In genomic region chr3:37997791-37998370, GRCh38 we compare ENCODE assay signal across 8 cellular contexts. TPM values are rescaled to one million over a fixed set of nuclear protein-coding genes. Genes with fewer than 3 reads are reported as not detected.
DNase-seq lines count a peak whose midpoint lies in the region; ATAC-seq and TF ChIP-seq lines count a peak whose summit lies in the region.

No MANE protein-coding gene starts in this region.

- peak overlapping the region; percentile 62 for H3K4me3 ChIP-seq in CD8-positive, alpha-beta memory T cell (ENCODE audit: low read length)
- peak overlapping the region in 3 of 10 donors; percentile 45 to 59 (median 48) for H3K4me3 ChIP-seq in heart right ventricle
- H3K4me3 ChIP-seq in rectal smooth muscle tissue (ENCODE audit: low read length), result no peak overlapping the region

- ATAC-seq in heart right ventricle, result peak in 2 of 8 donors; percentile 0

- H3K27ac ChIP-seq in CD8-positive, alpha-beta memory T cell (ENCODE audit: low read depth, low read length), result peak overlapping the region; percentile 74
- H3K27ac ChIP-seq in heart right ventricle (peak overlapping the region in 9 of 10 donors; percentile 85 to 95 (median 89)), rectal smooth muscle tissue (ENCODE audit: low read depth, low read length) (peak overlapping the region; percentile 85)

- peaks cover 13% of the 10 kb centered on the region for H3K36me3 ChIP-seq in CD8-positive, alpha-beta memory T cell (ENCODE audit: insufficient read depth, low read length)
- H3K36me3 ChIP-seq in heart right ventricle (peaks cover 0 to 36% (median 0%) of the 10 kb centered on the region in 9 donors), rectal smooth muscle tissue (ENCODE audit: control insufficient read depth, insufficient read depth, low read length) (peaks cover 13% of the 10 kb centered on the region)

- peaks cover 54 to 68% (median 63%) of the 10 kb centered on the region in 3 donors for H3K4me1 Mint-ChIP-seq in CD8-positive, alpha-beta memory T cell
- H3K4me1 Mint-ChIP-seq in activated CD4-positive, alpha-beta memory T cell treated with anti-CD3 and anti-CD28 coated beads, Interleukin-2, amount 10 ng/mL, durations not matched to agents 7 days and 5 days, result peaks cover 64% of the 10 kb centered on the region
- peaks cover 29% of the 10 kb centered on the region for H3K4me1 Mint-ChIP-seq in endothelial cell (ENCODE audit: unreplicated experiment)

- peak overlapping the region in 5 of 7 donors; percentile 71 to 86 (median 81) for H3K4me3 Mint-ChIP-seq in CD8-positive, alpha-beta memory T cell
- H3K4me3 Mint-ChIP-seq in activated CD4-positive, alpha-beta memory T cell treated with anti-CD3 and anti-CD28 coated beads, Interleukin-2, amount 10 ng/mL, durations not matched to agents 7 days and 5 days, result peak overlapping the region; percentile 59
- no peak overlapping the region for H3K4me3 Mint-ChIP-seq in endothelial cell (ENCODE audit: unreplicated experiment)

- POLR2A ChIA-PET in CD8-positive, alpha-beta memory T cell (lab: Charles Lee), result no interaction called here
- POLR2A ChIA-PET in activated CD4-positive, alpha-beta memory T cell treated with anti-CD3 and anti-CD28 coated beads, Interleukin-2, amount 10 ng/mL, durations not matched to agents 7 days and 5 days (lab: Charles Lee), result interaction anchor here (1.4 to 1.7 kb wide), 2 partner anchors 33 to 499 kb away, joined by 3 to 6 read pairs; partner anchors contain the start of gene EXOG

- no peaks in the 10 kb centered on the region for H3K9me3 ChIP-seq in CD8-positive, alpha-beta memory T cell (ENCODE audit: low read length)
- H3K9me3 ChIP-seq in heart right ventricle, result no peaks in the 10 kb centered on the region

- no peaks in the 10 kb centered on the region for H3K27me3 ChIP-seq in CD8-positive, alpha-beta memory T cell (ENCODE audit: insufficient read depth, low read length, poor library complexity, severe bottlenecking)
- H3K27me3 ChIP-seq in heart right ventricle (no peaks in the 10 kb centered on the region), rectal smooth muscle tissue (ENCODE audit: control insufficient read depth, insufficient read depth, low read length) (no peaks in the 10 kb centered on the region)

- H3K36me3 Mint-ChIP-seq in CD8-positive, alpha-beta memory T cell, result peaks cover 8 to 56% (median 11%) of the 10 kb centered on the region in 3 donors
- peaks cover 38% of the 10 kb centered on the region for H3K36me3 Mint-ChIP-seq in activated CD4-positive, alpha-beta memory T cell treated with anti-CD3 and anti-CD28 coated beads, Interleukin-2, amount 10 ng/mL, durations not matched to agents 7 days and 5 days (ENCODE audit: low read depth)
- H3K36me3 Mint-ChIP-seq in endothelial cell (ENCODE audit: low read depth, unreplicated experiment), result peaks cover 14% of the 10 kb centered on the region

- H3K4me1 ChIP-seq in CD8-positive, alpha-beta memory T cell (ENCODE audit: insufficient read depth, low read length), result peaks cover 54% of the 10 kb centered on the region
- peaks cover 0 to 52% (median 28%) of the 10 kb centered on the region in 9 donors for H3K4me1 ChIP-seq in heart right ventricle
- H3K4me1 ChIP-seq in rectal smooth muscle tissue (ENCODE audit: control insufficient read depth, insufficient read depth, low read length), result peaks cover 12% of the 10 kb centered on the region

- intact Hi-C loops in heart right ventricle (cut with DNase I), result loop anchor here in 1 of 10 donors (2.0 kb wide), 1 partner anchor 141 kb away; no protein-coding TSS in a partner anchor

- no peaks in the 10 kb centered on the region for H3K27me3 Mint-ChIP-seq in CD8-positive, alpha-beta memory T cell
- H3K27me3 Mint-ChIP-seq in activated CD4-positive, alpha-beta memory T cell treated with anti-CD3 and anti-CD28 coated beads, Interleukin-2, amount 10 ng/mL, durations not matched to agents 7 days and 5 days, result no peaks in the 10 kb centered on the region
- peaks cover 18% of the 10 kb centered on the region for H3K27me3 Mint-ChIP-seq in endothelial cell (ENCODE audit: unreplicated experiment)

- H3K27ac Mint-ChIP-seq in CD8-positive, alpha-beta memory T cell, result peak overlapping the region; percentile 24 to 98 (median 94)
- H3K27ac Mint-ChIP-seq in activated CD4-positive, alpha-beta memory T cell treated with anti-CD3 and anti-CD28 coated beads, Interleukin-2, amount 10 ng/mL, durations not matched to agents 7 days and 5 days, result peak overlapping the region; percentile 92
- H3K27ac Mint-ChIP-seq in endothelial cell (ENCODE audit: unreplicated experiment), result no peak overlapping the region

- TF ChIP-seq CTCF in heart right ventricle (IDR thresholded peaks at IDR 0.05) (no peak), endothelial cell (IDR thresholded peaks at IDR 0.05; ENCODE audit: unreplicated experiment) (no peak)

- CTCF ChIA-PET in CD8-positive, alpha-beta memory T cell (lab: Charles Lee), result interaction anchor here (1.2 to 1.7 kb wide), 5 partner anchors 17 to 41 kb away, joined by 3 to 9 read pairs (median 6); partner anchors contain the start of genes DLEC1 and PLCD1
- CTCF ChIA-PET in activated CD4-positive, alpha-beta memory T cell treated with anti-CD3 and anti-CD28 coated beads, Interleukin-2, amount 10 ng/mL, durations not matched to agents 7 days and 5 days (lab: Charles Lee), result interaction anchor here (0.8 to 2.4 kb wide), 12 partner anchors 11 to 499 kb away, joined by 3 to 13 read pairs (median 6); partner anchors contain the start of genes ACAA1, EXOG, OXSR1 and XYLB

- no peak overlapping the region for H3K9ac ChIP-seq in rectal smooth muscle tissue (ENCODE audit: low read length)

- H3K9me3 Mint-ChIP-seq in CD8-positive, alpha-beta memory T cell, result no peaks in the 10 kb centered on the region
- H3K9me3 Mint-ChIP-seq in activated CD4-positive, alpha-beta memory T cell treated with anti-CD3 and anti-CD28 coated beads, Interleukin-2, amount 10 ng/mL, durations not matched to agents 7 days and 5 days, result no peaks in the 10 kb centered on the region
- H3K9me3 Mint-ChIP-seq in endothelial cell (ENCODE audit: unreplicated experiment), result no peaks in the 10 kb centered on the region

- peak in 1 of 5 donors; percentile 46 for DNase-seq in CD8-positive, alpha-beta memory T cell
- no peak for DNase-seq in activated CD4-positive, alpha-beta memory T cell treated with anti-CD3 and anti-CD28 coated beads, Interleukin-2, amount 10 ng/mL, durations not matched to agents 7 days and 5 days
- DNase-seq in heart right ventricle (peak in 1 of 2 donors; percentile 28), AG20443 (ENCODE audit: low spot score) (no peak), hepatic stellate cell (ENCODE audit: low spot score) (no peak), OCI-M2 (lab: John Stamatoyannopoulos, UW; ENCODE audit: unreplicated experiment) (no peak), endothelial cell (ENCODE audit: low spot score) (no peak)

- 82 to 88% methylated on average over 6 of the region's 6 CpGs for WGBS in heart right ventricle, 2 donors

RNA-seq across cellular contexts. Expression of gene VILL, which starts 7.3 kb away (rescaled TPM):
- 10 to 100 TPM; 14.7 to 15.8 TPM for total RNA-seq in CD8-positive, alpha-beta memory T cell
- 16.8 TPM for polyA plus RNA-seq in CD8-positive, alpha-beta memory T cell
- total RNA-seq in activated CD4-positive, alpha-beta memory T cell treated with anti-CD3 and anti-CD28 coated beads, Interleukin-2, amount 10 ng/mL, durations not matched to agents 7 days and 5 days, result 10 to 100 TPM; 18.4 to 18.7 TPM
- total RNA-seq in heart right ventricle (1 to 10 TPM; 1.2 to 3.7 (median 2.1) TPM), endothelial cell (ENCODE audit: unreplicated experiment) (13.7 TPM)
- 1 to 10 TPM; 4.8 to 6.4 TPM for polyA plus RNA-seq in heart right ventricle

RNA-seq across cellular contexts. Expression of gene PLCD1, which starts 31.6 kb away (rescaled TPM):
- 10 to 100 TPM; 12.8 to 18.5 TPM for total RNA-seq in CD8-positive, alpha-beta memory T cell
- polyA plus RNA-seq in CD8-positive, alpha-beta memory T cell, result 36.4 TPM
- 10 to 100 TPM; 36.2 to 38.0 TPM for total RNA-seq in activated CD4-positive, alpha-beta memory T cell treated with anti-CD3 and anti-CD28 coated beads, Interleukin-2, amount 10 ng/mL, durations not matched to agents 7 days and 5 days
- 10 to 100 TPM in 6 of 10 donors, 1 to 10 TPM in 4; 6.3 to 17.7 (median 10.1) TPM for total RNA-seq in heart right ventricle
- 10 to 100 TPM; 13.0 to 20.0 TPM for polyA plus RNA-seq in heart right ventricle
- 22.4 TPM for total RNA-seq in endothelial cell (ENCODE audit: unreplicated experiment)

RNA-seq across cellular contexts. Expression of gene DLEC1, which starts 41.1 kb away (rescaled TPM):
- total RNA-seq in CD8-positive, alpha-beta memory T cell, result 1 to 10 TPM; 1.0 to 1.3 TPM
- polyA plus RNA-seq in CD8-positive, alpha-beta memory T cell, result 0.56 TPM
- 1 to 10 TPM; 3.8 to 4.2 TPM for total RNA-seq in activated CD4-positive, alpha-beta memory T cell treated with anti-CD3 and anti-CD28 coated beads, Interleukin-2, amount 10 ng/mL, durations not matched to agents 7 days and 5 days
- total RNA-seq in heart right ventricle (under 1 TPM in 6 of 10 donors, not detected in 4; 0.09 to 0.42 (median 0.30) TPM), endothelial cell (ENCODE audit: unreplicated experiment) (0.62 TPM)
- polyA plus RNA-seq in heart right ventricle, result under 1 TPM; 0.13 to 0.66 TPM
